ENCODE assay signal across 18 cellular contexts in the genomic region with DNA sequence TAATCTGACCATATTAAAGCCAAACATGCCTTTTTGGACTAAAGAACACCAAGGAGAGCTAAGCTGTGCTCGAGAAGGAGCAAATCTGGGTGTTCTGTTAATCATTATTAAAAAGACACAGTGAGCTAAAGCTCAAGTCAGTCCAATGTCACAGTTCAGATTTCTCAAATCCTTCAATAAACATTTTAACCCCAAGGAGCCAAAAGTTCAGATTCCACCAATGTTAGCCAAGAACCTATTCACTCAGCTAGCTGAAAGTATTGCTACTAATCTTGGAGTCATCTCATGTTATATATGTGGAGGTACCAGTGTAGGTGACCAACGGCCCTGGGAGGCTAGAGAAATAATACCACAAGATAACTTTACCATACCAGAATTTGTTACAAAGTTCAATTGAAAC. TPM values are rescaled to one million over a fixed set of nuclear protein-coding genes. Genes with fewer than 3 reads are reported as not detected.
A peak's percentile ranks its signal among the peaks of the same experiment; 100 is the strongest.
DNase-seq lines count a peak whose midpoint lies in the region; ATAC-seq, FAIRE-seq and TF ChIP-seq lines count a peak whose summit lies in the region.
"Had no signal": no experiment of that assay in that cellular context is flagged by ENCODE, and none has a peak within 500 bp of the region (broad histone marks: within the 10 kb centered on the region; RNA-seq: fewer than 3 reads in every experiment).

No MANE protein-coding gene starts in this region.

- peaks cover 41% of the 10 kb centered on the region for H3K4me1 Mint-ChIP-seq in Caco-2 (ENCODE audit: low read depth, unreplicated experiment)
- H3K4me1 Mint-ChIP-seq: CD14-positive monocyte, H9 had no signal

- no peak overlapping the region for H3K4me3 ChIP-seq in Caco-2 (ENCODE audit: low read depth, low read length)
- no peak overlapping the region for H3K4me3 ChIP-seq in body of pancreas
- H3K4me3 ChIP-seq in HepG2 (replicated peaks in 1 of 3; ENCODE audit: insufficient read depth in 1 of 3, low read depth in 2 of 3, low read length in 3 of 3): no peak overlapping the region

- no peak overlapping the region for H2AFZ ChIP-seq in HepG2 (ENCODE audit: low read length)

- WGBS in body of pancreas, 2 donors: 19 to 27% methylated on average over 2 of the region's 2 CpGs
- WGBS in HepG2 (ENCODE audit: low lambda C conversion rate): 0% methylated on average over 2 of the region's 2 CpGs

- POLR2A ChIA-PET in Caco-2 (lab: Charles Lee) (interaction anchor here (0.8 to 1.0 kb wide), 2 partner anchors 11 to 757 kb away, joined by 3 to 11 read pairs; no protein-coding TSS in a partner anchor), HepG2 (lab: Yijun Ruan, JAX) (no interaction called here)

- in situ Hi-C loops in HepG2 (cut with HindIII; ENCODE audit: extremely low pct_ligation_motif_present, low pct_unique_long_range_greater_than_20kb): no loop called here

- BruUV-seq in Caco-2 (replicated peaks; lab: Mats Ljungman, UMichigan) (no TSS peak), HepG2 (replicated peaks; lab: Mats Ljungman, UMichigan) (no TSS peak)

- intact Hi-C loops in Caco-2 (cut with micrococcal nuclease; ENCODE audit: unreplicated experiment): loop anchor here (1.0 to 2.0 kb wide), 3 partner anchors 8 to 36 kb away; a partner anchor contains a TSS
- intact Hi-C loops in body of pancreas (cut with DNase I): no loop called here
- intact Hi-C loops in HepG2 (cut with micrococcal nuclease; ENCODE audit: unreplicated experiment): no loop called here

- no peaks in the 10 kb centered on the region for H3K79me2 ChIP-seq in HepG2 (ENCODE audit: insufficient read depth, low read length)

- TF ChIP-seq CTCF in Caco-2 (IDR thresholded peaks at IDR 0.05; ENCODE audit: insufficient read depth in 1 of 2, low read depth in 1 of 2, low read length in 1 of 2, severe bottlenecking in 1 of 2, unreplicated experiment in 1 of 2) (no peak), body of pancreas (IDR thresholded peaks at IDR 0.05) (no peak), HepG2 (CRISPR knock-in tag; IDR thresholded peaks at IDR 0.05) (no peak)

- no peaks in the 10 kb centered on the region for H4K20me1 ChIP-seq in HepG2 (ENCODE audit: insufficient read depth, low read length)

- no peak for FAIRE-seq in HepG2 (lab: Jason Lieb, UNC)
- FAIRE-seq: D721Med, G401.6, GM12891 had no signal

- H3K4me1 ChIP-seq in Caco-2: peaks cover 39% of the 10 kb centered on the region
- peaks cover 39% of the 10 kb centered on the region for H3K4me1 ChIP-seq in body of pancreas
- peaks cover 27% of the 10 kb centered on the region for H3K4me1 ChIP-seq in HepG2 (ENCODE audit: insufficient read depth, low read length)

- ATAC-seq in body of pancreas: peak; percentile 70
- ATAC-seq in HepG2: peak; percentile 73
- ATAC-seq in GM19467 (IDR thresholded peaks at IDR 0.05; ENCODE audit: unreplicated experiment): no peak

- peak overlapping the region; percentile 48 for H3K4me3 Mint-ChIP-seq in Caco-2 (ENCODE audit: unreplicated experiment)
- H3K4me3 Mint-ChIP-seq: CD14-positive monocyte, H9, IgD-negative memory B cell had no signal

- no peaks in the 10 kb centered on the region for H3K27me3 Mint-ChIP-seq in Caco-2 (ENCODE audit: insufficient read depth, unreplicated experiment)

- peaks cover 3% of the 10 kb centered on the region for H3K9me3 Mint-ChIP-seq in Caco-2 (ENCODE audit: unreplicated experiment)

- TF ChIP-seq POLR2A in body of pancreas (IDR thresholded peaks at IDR 0.05): no peak
- no peak for TF ChIP-seq POLR2A in HepG2 (IDR thresholded peaks at IDR 0.05; ENCODE audit: insufficient read depth in 1 of 2, low read depth in 2 of 2, low read length in 2 of 2)

- TF ChIP-seq EP300 in HepG2 (IDR thresholded peaks at IDR 0.05; ENCODE audit: low read depth in 2 of 2, low read length in 2 of 2) (no peak), HepG2 (CRISPR knock-in tag; IDR thresholded peaks at IDR 0.05; ENCODE audit: borderline replicate concordance) (no peak)

- H3K27me3 ChIP-seq in Caco-2 (replicated peaks; ENCODE audit: control insufficient read depth, insufficient read depth, low read length): no peaks in the 10 kb centered on the region
- H3K27me3 ChIP-seq in body of pancreas: no peaks in the 10 kb centered on the region
- H3K27me3 ChIP-seq in HepG2 (ENCODE audit: control insufficient read depth in 1 of 2, insufficient read depth in 2 of 2, low read length in 2 of 2): 0 out of 5 replicates have a peak, but pooled peaks cover 0 to under 1% of the 10 kb centered on the region in 2 experiments

- peak overlapping the region; percentile 12 for H3K27ac Mint-ChIP-seq in Caco-2 (ENCODE audit: unreplicated experiment)
- H3K27ac Mint-ChIP-seq: CD14-positive monocyte, H9, IgD-negative memory B cell had no signal

- H3K9ac ChIP-seq in HepG2 (ENCODE audit: insufficient read depth, low read depth, low read length): no peak overlapping the region

- DNase-seq in Caco-2 (peak in 1 of 2 experiments; percentile 66), body of pancreas (no peak), HepG2 (ENCODE audit: low spot score) (no peak), renal cortical epithelial cell (ENCODE audit: low read depth) (peak; percentile 52), NCI-H82 (lab: John Stamatoyannopoulos, UW) (no peak)
- DNase-seq in stimulated activated CD4-positive, alpha-beta T cell treated with anti-CD3 and anti-CD28 coated beads, Interleukin-2, amount 100 ng/mL, for 48 hours: no peak
- DNase-seq: DMS153, DMS79 treated with DMSO at 0.1 percent for 48 hours, EL, GOT3, H9 had no signal

- no peak for TF ChIP-seq RAD21 in HepG2 (CRISPR knock-in tag; IDR thresholded peaks at IDR 0.05)

- H3K27ac ChIP-seq in body of pancreas (peak overlapping the region; percentile 53 to 85 (median 62)), HepG2 (ENCODE audit: extremely low read length, insufficient read depth, low read length) (no peak overlapping the region)
- H3K27ac ChIP-seq: 22Rv1 had no signal

- H3K36me3 Mint-ChIP-seq in Caco-2 (ENCODE audit: insufficient read depth, unreplicated experiment): no peaks in the 10 kb centered on the region
- H3K36me3 Mint-ChIP-seq: CD14-positive monocyte had no signal

- CTCF ChIA-PET in Caco-2 (lab: Charles Lee): interaction anchor here (1.0 kb wide), 1 partner anchor 11 kb away, joined by 9 read pairs; no protein-coding TSS in a partner anchor
- CTCF ChIA-PET in HepG2 (lab: Yijun Ruan, JAX; ENCODE audit: low intra/inter-chr PET ratio, low total read pairs): no interaction called here

- no peaks in the 10 kb centered on the region for H3K36me3 ChIP-seq in Caco-2 (ENCODE audit: control insufficient read depth, insufficient read depth, low read length)
- H3K36me3 ChIP-seq in body of pancreas (replicated peaks in 1 of 2; ENCODE audit: insufficient read depth in 1 of 2, low read depth in 2 of 2): no peaks in the 10 kb centered on the region
- no peaks in the 10 kb centered on the region for H3K36me3 ChIP-seq in HepG2 (replicated peaks in 1 of 2; ENCODE audit: control insufficient read depth in 1 of 2, insufficient read depth in 2 of 2, low read length in 2 of 2)

- H3K4me2 ChIP-seq in HepG2 (ENCODE audit: low read depth, low read length): peak overlapping the region; percentile 33

- H3K9me3 ChIP-seq in Caco-2 (no peaks in the 10 kb centered on the region), body of pancreas (no peaks in the 10 kb centered on the region), HepG2 (ENCODE audit: low read length) (no peaks in the 10 kb centered on the region)

TF ChIP-seq in HepG2, 621 proteins besides CTCF, POLR2A, EP300 and RAD21 (continues in another document):
- TF ChIP-seq HNF4G (IDR thresholded peaks at IDR 0.05; ENCODE audit: borderline replicate concordance, low read depth, low read length) (0 out of 2 replicates have a peak, but pooled peaks have one; percentile 15), HNF4G (CRISPR knock-in tag; IDR thresholded peaks at IDR 0.05; ENCODE audit: borderline replicate concordance, low read depth) (no peak), HMG20B (CRISPR knock-in tag; conservative IDR thresholded peaks at IDR 0.05) (no peak)

RNA-seq across cellular contexts. Expression of a gene that starts 14.5 kb away (rescaled TPM):
- total RNA-seq in Caco-2 (2022) (43.2 and 43.3 TPM in 2 replicates), body of pancreas (10 to 100 TPM; 27.0 to 82.5 TPM), HepG2 (2016; rRNA removed; fragmentation: Illumina TruSeq; extraction: Trizol) (23.5 and 32.9 TPM in 2 replicates), renal cortical epithelial cell (13.2 and 48.4 TPM in 2 replicates)
- total RNA-seq in HepG2 (2016; cell fraction: cytosol; rRNA removed; fragmentation: Illumina TruSeq; extraction: Trizol; ENCODE audit: low read depth): 7.1 and 9.8 TPM in 2 replicates
- 23.9 and 31.5 TPM in 2 replicates for total RNA-seq in HepG2 (2016; cell fraction: insoluble cytoplasmic fraction; rRNA removed; fragmentation: Illumina TruSeq; extraction: Trizol)
- 15.1 and 19.7 TPM in 2 replicates for total RNA-seq in HepG2 (2016; cell fraction: membrane; rRNA removed; fragmentation: Illumina TruSeq; extraction: Trizol)
- total RNA-seq in HepG2 (2016; cell fraction: nucleus; rRNA removed; fragmentation: Illumina TruSeq; extraction: Trizol): 21.5 and 35.5 TPM in 2 replicates
- 18.4 and 22.6 TPM in 2 replicates for polyA plus RNA-seq in HepG2 (2011; rRNA removed)
- polyA plus RNA-seq in HepG2 (2011; cell fraction: cytosol; rRNA removed): 13.8 and 26.7 TPM in 2 replicates
- polyA plus RNA-seq in HepG2 (2011; cell fraction: nucleus; rRNA removed): 12.5 and 34.5 TPM in 2 replicates
- 30.3 and 35.2 TPM in 2 replicates for polyA plus RNA-seq in HepG2 (2012)
- polyA plus RNA-seq in HepG2 (2016; cell fraction: cytosol; fragmentation: Illumina TruSeq; extraction: Trizol; ENCODE audit: low read depth): 5.4 and 5.6 TPM in 2 replicates
- 21.4 and 24.0 TPM in 2 replicates for polyA plus RNA-seq in HepG2 (2016; cell fraction: insoluble cytoplasmic fraction; fragmentation: Illumina TruSeq; extraction: Trizol; ENCODE audit: low read depth)
- 12.7 and 15.3 TPM in 2 replicates for polyA plus RNA-seq in HepG2 (2016; cell fraction: membrane; fragmentation: Illumina TruSeq; extraction: Trizol; ENCODE audit: low read depth)
- polyA plus RNA-seq in HepG2 (2016; cell fraction: nucleus; fragmentation: Illumina TruSeq; extraction: Trizol; ENCODE audit: insufficient read depth, low read depth): 20.4 and 26.1 TPM in 2 replicates
- 11.3 and 13.4 TPM in 2 replicates for polyA minus RNA-seq in HepG2 (2011; rRNA and poly(A)+ RNA removed; ENCODE audit: low replicate concordance)
- polyA minus RNA-seq in HepG2 (2011; cell fraction: cytosol; rRNA and poly(A)+ RNA removed): 22.2 and 23.6 TPM in 2 replicates
- polyA minus RNA-seq in HepG2 (2011; cell fraction: nucleus; rRNA and poly(A)+ RNA removed): 61.2 and 65.5 TPM in 2 replicates
